In genomic region chr22:23862103-23862502, GRCh38 we compare ENCODE assay signal across 8 cellular contexts. TPM values are rescaled to one million over a fixed set of nuclear protein-coding genes. Genes with fewer than 3 reads are reported as not detected.
DNase-seq lines count a peak whose midpoint lies in the region; ATAC-seq and TF ChIP-seq lines count a peak whose summit lies in the region.

No MANE protein-coding gene starts in this region.

- H3K4me1 ChIP-seq in KMS-11 (ENCODE audit: low read depth, poor library complexity, severe bottlenecking), result peaks cover 14% of the 10 kb centered on the region
- peaks cover 7% of the 10 kb centered on the region for H3K4me1 ChIP-seq in smooth muscle cell (ENCODE audit: low read depth)

- H3F3A ChIP-seq in smooth muscle cell (ENCODE audit: low read depth), result no peaks in the 10 kb centered on the region

- TF ChIP-seq CTCF in KMS-11 (conservative IDR thresholded peaks at IDR 0.05; ENCODE audit: low read depth, low read length) (peak; percentile 73), epithelial cell of proximal tubule (conservative IDR thresholded peaks at IDR 0.05; ENCODE audit: low read depth, low read length) (peak; percentile 66), smooth muscle cell (IDR thresholded peaks at IDR 0.05; ENCODE audit: borderline replicate concordance, insufficient read depth, poor library complexity, severe bottlenecking) (peak; percentile 23)

- no peak overlapping the region for H3K9ac ChIP-seq in KMS-11
- no peak overlapping the region for H3K9ac ChIP-seq in smooth muscle cell (ENCODE audit: low read depth)

- H3K27me3 Mint-ChIP-seq in activated T-cell treated with anti-CD3 and anti-CD28 coated beads, Interleukin-2, amount 50 U/mL, for 24 hours, result no peaks in the 10 kb centered on the region

- no peak for DNase-seq in activated T-cell treated with anti-CD3 and anti-CD28 coated beads, Interleukin-2, amount 50 U/mL, for 24 hours
- DNase-seq in activated T-cell treated with anti-CD3 and anti-CD28 coated beads, Interleukin-2, amount 50 U/mL, for 1 hour, result no peak
- peak; percentile 54 to 61 for DNase-seq in SHP77 (lab: John Stamatoyannopoulos, UW)
- no peak for DNase-seq in epithelial cell of proximal tubule (ENCODE audit: low read depth)
- DNase-seq in smooth muscle cell (lab: John Stamatoyannopoulos, UW; ENCODE audit: unreplicated experiment), result no peak
- no peak for DNase-seq in activated CD8-positive, alpha-beta memory T cell treated with anti-CD3 and anti-CD28 coated beads, Interleukin-2, amount 50 U/mL, for 48 hours

- H3K36me3 ChIP-seq in KMS-11 (ENCODE audit: insufficient read depth) (no peaks in the 10 kb centered on the region), smooth muscle cell (ENCODE audit: low read depth) (no peaks in the 10 kb centered on the region)

- H3K9me3 ChIP-seq in smooth muscle cell (replicated peaks; ENCODE audit: low read depth), result no peaks in the 10 kb centered on the region

- no peak overlapping the region for H3K4me3 Mint-ChIP-seq in activated T-cell treated with anti-CD3 and anti-CD28 coated beads, Interleukin-2, amount 50 U/mL, for 24 hours

- ATAC-seq in GM21723 (IDR thresholded peaks at IDR 0.05; ENCODE audit: unreplicated experiment), result no peak

- H3K27me3 ChIP-seq in KMS-11 (ENCODE audit: insufficient read depth, low read depth) (no peaks in the 10 kb centered on the region), smooth muscle cell (ENCODE audit: low read depth) (no peaks in the 10 kb centered on the region)

- H4K20me1 ChIP-seq in KMS-11 (ENCODE audit: insufficient read depth) (no peaks in the 10 kb centered on the region), smooth muscle cell (ENCODE audit: low read depth) (no peaks in the 10 kb centered on the region)

- no peak overlapping the region for H3K4me2 ChIP-seq in KMS-11
- H3K4me2 ChIP-seq in smooth muscle cell, result no peak overlapping the region

- H3K27ac ChIP-seq in KMS-11, result no peak overlapping the region
- H3K27ac ChIP-seq in smooth muscle cell (ENCODE audit: low read depth), result no peak overlapping the region

- H3K36me3 Mint-ChIP-seq in activated T-cell treated with anti-CD3 and anti-CD28 coated beads, Interleukin-2, amount 50 U/mL, for 24 hours (ENCODE audit: low read depth), result no peaks in the 10 kb centered on the region

- no peak overlapping the region for H2AFZ ChIP-seq in KMS-11 (ENCODE audit: low read depth)
- H2AFZ ChIP-seq in smooth muscle cell (ENCODE audit: low read depth), result no peak overlapping the region

- H3K9me3 Mint-ChIP-seq in activated T-cell treated with anti-CD3 and anti-CD28 coated beads, Interleukin-2, amount 50 U/mL, for 24 hours, result no peaks in the 10 kb centered on the region

- H3K79me2 ChIP-seq in KMS-11 (ENCODE audit: insufficient read depth, low read depth), result no peaks in the 10 kb centered on the region; the same call in 1 of the 2 replicates
- no peaks in the 10 kb centered on the region for H3K79me2 ChIP-seq in smooth muscle cell (ENCODE audit: low read depth)

- 91% methylated on average over 3 of the region's 3 CpGs for WGBS in smooth muscle cell (ENCODE audit: low lambda C conversion rate)

- H3K4me1 Mint-ChIP-seq in activated T-cell treated with anti-CD3 and anti-CD28 coated beads, Interleukin-2, amount 50 U/mL, for 24 hours (ENCODE audit: low read depth), result peaks cover 18% of the 10 kb centered on the region

- peak overlapping the region; percentile 11 for H3K27ac Mint-ChIP-seq in activated T-cell treated with anti-CD3 and anti-CD28 coated beads, Interleukin-2, amount 50 U/mL, for 24 hours

- H3K4me3 ChIP-seq in KMS-11 (IDR thresholded peaks at IDR 0.05; ENCODE audit: insufficient read depth, low read depth, low read length), result no peak overlapping the region
- no peak overlapping the region for H3K4me3 ChIP-seq in epithelial cell of proximal tubule (ENCODE audit: low read depth, low read length)
- H3K4me3 ChIP-seq in smooth muscle cell, result no peak overlapping the region

RNA-seq across cellular contexts. Expression of gene SLC2A11, which starts 4.4 kb away (rescaled TPM):
- total RNA-seq in epithelial cell of proximal tubule (13.1 and 14.3 TPM in 2 replicates), smooth muscle cell (1.5 and 9.5 TPM in 2 replicates)
- polyA plus RNA-seq in smooth muscle cell, result 3.5 and 6.3 TPM in 2 replicates

RNA-seq across cellular contexts. Expression of gene DERL3, which starts 23.3 kb away (rescaled TPM):
- 0.12 and 2.3 TPM in 2 replicates for total RNA-seq in epithelial cell of proximal tubule
- total RNA-seq in smooth muscle cell, result 0.40 and 0.63 TPM in 2 replicates
- 2.0 and 4.2 TPM in 2 replicates for polyA plus RNA-seq in smooth muscle cell

RNA-seq across cellular contexts. Expression of gene MIF, which starts 32.1 kb away (rescaled TPM):
- 901 and 1,073 TPM in 2 replicates for total RNA-seq in epithelial cell of proximal tubule
- 412 and 445 TPM in 2 replicates for total RNA-seq in smooth muscle cell
- polyA plus RNA-seq in smooth muscle cell, result 2,922 and 3,116 TPM in 2 replicates

Comparison
In these comparisons a context has a peak if more than half of its experiments do, and no peak if none do; other contexts are left out.
1. DNase-seq: peak in SHP77 (2 of 2); none in activated T-cell treated with anti-CD3 and anti-CD28 coated beads, Interleukin-2, amount 50 U/mL, for 24 hours (single experiment), activated T-cell treated with anti-CD3 and anti-CD28 coated beads, Interleukin-2, amount 50 U/mL, for 1 hour (single experiment), epithelial cell of proximal tubule (single experiment), smooth muscle cell (single experiment) and activated CD8-positive, alpha-beta memory T cell treated with anti-CD3 and anti-CD28 coated beads, Interleukin-2, amount 50 U/mL, for 48 hours (single experiment).
2. CTCF ChIP-seq: peak in every context shown above with its lines; median percentile 73 in KMS-11; 66 in epithelial cell of proximal tubule; 23 in smooth muscle cell.